In the genomic region with DNA sequence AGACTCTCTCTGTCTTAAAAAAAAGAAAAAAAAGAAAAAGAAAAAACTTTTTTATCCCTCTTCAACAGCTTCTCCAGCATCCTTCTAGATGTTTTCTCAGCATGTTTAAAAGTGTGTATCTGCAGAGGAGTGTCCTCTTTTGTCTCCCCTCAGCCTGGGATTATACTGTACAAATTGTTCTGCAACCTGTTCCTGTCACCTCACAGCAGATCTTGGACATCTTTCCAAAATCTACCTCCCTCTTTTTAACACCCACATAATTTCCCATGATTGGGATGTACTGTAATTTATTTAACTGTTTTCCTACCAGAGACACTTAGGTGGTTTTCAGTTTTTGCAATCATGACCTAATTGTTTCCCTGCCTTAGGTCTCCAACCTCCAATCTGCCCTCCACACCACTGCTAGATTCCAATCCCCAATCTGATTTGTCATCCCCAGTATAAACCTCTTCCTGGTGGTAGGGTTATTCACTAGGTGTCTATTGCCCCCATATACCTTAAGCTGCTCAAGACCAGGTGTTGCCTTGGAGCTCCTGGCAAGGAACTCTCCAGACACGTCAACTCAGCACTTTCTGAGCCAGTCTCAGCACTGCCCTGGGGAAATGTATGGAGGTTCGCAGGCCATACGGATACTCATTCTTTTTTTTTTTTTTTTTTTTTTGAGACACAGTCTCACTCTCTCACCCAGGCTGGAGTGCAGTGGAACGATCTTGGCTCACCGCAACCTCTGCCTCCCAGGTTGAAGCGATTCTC, we compare ENCODE assay signal across 9 cellular contexts. TPM values are rescaled to one million over a fixed set of nuclear protein-coding genes. Genes with fewer than 3 reads are reported as not detected.
DNase-seq lines count a peak whose midpoint lies in the region; ATAC-seq and TF ChIP-seq lines count a peak whose summit lies in the region.
"Had no signal": no experiment of that assay in that cellular context is flagged by ENCODE, and none has a peak within 500 bp of the region (broad histone marks: within the 10 kb centered on the region; RNA-seq: fewer than 3 reads in every experiment).

No MANE protein-coding gene starts in this region.

- H3K4me3 ChIP-seq in BLaER1 (no peak overlapping the region), Panc1 (ENCODE audit: low read depth in 2 of 2, low read length in 2 of 2) (no peak overlapping the region), ovary (no peak overlapping the region)

- POLR2A ChIA-PET in Panc1 (lab: Charles Lee) = interaction anchor here (0.6 to 0.7 kb wide), 3 partner anchors 64 to 1708 kb away, joined by 3 to 14 read pairs (median 3); no protein-coding TSS in a partner anchor

- H3K27me3 ChIP-seq in BLaER1 (no peaks in the 10 kb centered on the region), Panc1 (ENCODE audit: control insufficient read depth, insufficient read depth, low read length) (no peaks in the 10 kb centered on the region), ovary (no peaks in the 10 kb centered on the region)

- H3K36me3 ChIP-seq in BLaER1 (no peaks in the 10 kb centered on the region), Panc1 (ENCODE audit: control insufficient read depth, insufficient read depth, low read length) (no peaks in the 10 kb centered on the region), ovary (no peaks in the 10 kb centered on the region)

- TF ChIP-seq CTCF in Panc1 (IDR thresholded peaks at IDR 0.05) = no peak
- TF ChIP-seq CTCF in ovary (IDR thresholded peaks at IDR 0.05) = no peak

- H3K9me3 ChIP-seq in BLaER1 (no peaks in the 10 kb centered on the region), Panc1 (ENCODE audit: control insufficient read depth, insufficient read depth, low read depth, low read length) (no peaks in the 10 kb centered on the region), ovary (no peaks in the 10 kb centered on the region)

- CTCF ChIA-PET in Panc1 (lab: Charles Lee) = interaction anchor here (0.6 to 1.0 kb wide), 3 partner anchors 35 to 216 kb away, joined by 3 to 6 read pairs (median 3); no protein-coding TSS in a partner anchor

- H3K4me2 ChIP-seq in BLaER1 = peak overlapping the region; percentile 89

- H3K27ac ChIP-seq in BLaER1 (peak overlapping the region; percentile 16; the same call in 1 of the 2 replicates), Panc1 (ENCODE audit: low read length) (peak overlapping the region; percentile 92; the same call in 1 of the 2 replicates), cingulate gyrus (ENCODE audit: low read depth, low read length) (peak overlapping the region; percentile 99), ovary (peak overlapping the region; percentile 82 to 95)

- ATAC-seq in Panc1 (no peak), HG02885 (IDR thresholded peaks at IDR 0.05; ENCODE audit: poor library complexity, unreplicated experiment) (no peak), HG03354 (IDR thresholded peaks at IDR 0.05; ENCODE audit: poor library complexity, severe bottlenecking, unreplicated experiment) (no peak)

- no TSS peak for BruUV-seq in Panc1 (replicated peaks; lab: Mats Ljungman, UMichigan)

- H3K9ac ChIP-seq in BLaER1 = no peak overlapping the region

- in situ Hi-C loops in Panc1 (cut with HindIII; ENCODE audit: low pct_unique_long_range_greater_than_20kb, low sequenced_read_pairs) = no loop called here

- intact Hi-C loops in Panc1 (cut with micrococcal nuclease; ENCODE audit: unreplicated experiment) (no loop called here), ovary (cut with DNase I) (loop anchor here in 1 of 4 donors (2.0 to 5.0 kb wide), 2 partner anchors 34 to 55 kb away; no protein-coding TSS in a partner anchor)

- DNase-seq in Panc1 (ENCODE audit: low read depth, low spot score) (no peak), ovary (no peak), globus pallidus (ENCODE audit: low spot score) (no peak), NCI-H524 treated with DMSO at 0.1 percent for 48 hours (lab: John Stamatoyannopoulos, UW) (no peak)
- DNase-seq: activated CD4-positive, alpha-beta T cell treated with anti-CD3 and anti-CD28 coated beads for 48 hours had no signal

- 89 to 93% (median 92%) methylated on average over 6 of the region's 6 CpGs for WGBS in ovary, 3 donors

- TF ChIP-seq POLR2A in ovary (IDR thresholded peaks at IDR 0.05) = no peak

- H3K4me1 ChIP-seq in BLaER1 (peaks cover 98% of the 10 kb centered on the region), Panc1 (ENCODE audit: control insufficient read depth, insufficient read depth, low read length) (peaks cover 34% of the 10 kb centered on the region), ovary (ENCODE audit: insufficient read depth) (peaks cover 42% of the 10 kb centered on the region)

- TF ChIP-seq EP300 in ovary (IDR thresholded peaks at IDR 0.05) = no peak

- no peaks in the 10 kb centered on the region for H4K20me1 ChIP-seq in BLaER1

RNA-seq across cellular contexts. Expression of gene DDIT4, which starts 17.6 kb away (rescaled TPM):
- total RNA-seq in Panc1 (2021; ENCODE audit: unreplicated experiment) (157 TPM), ovary (1,000 to 10,000 TPM in 2 of 7 donors, 100 to 1,000 TPM in 5; 229 to 1,952 (median 524) TPM)
- 344 TPM for polyA plus RNA-seq in Panc1 (2012; ENCODE audit: insufficient read length)
- 100 to 1,000 TPM in 1 of 2 donors, 10 to 100 TPM in 1; 46.6 to 529 TPM for polyA plus RNA-seq in ovary

RNA-seq across cellular contexts. Expression of gene ASCC1, which starts 40.1 kb away (rescaled TPM):
- 114 TPM for total RNA-seq in Panc1 (2021; ENCODE audit: unreplicated experiment)
- polyA plus RNA-seq in Panc1 (2012; ENCODE audit: insufficient read length) = 72.9 TPM
- 10 to 100 TPM; 21.6 to 53.5 (median 31.1) TPM for total RNA-seq in ovary
- polyA plus RNA-seq in ovary = 10 to 100 TPM; 22.5 to 53.9 TPM

RNA-seq across cellular contexts. Expression of gene ANAPC16, which starts 40.3 kb away (rescaled TPM):
- total RNA-seq in Panc1 (2021; ENCODE audit: unreplicated experiment) = 110 TPM
- 77.2 TPM for polyA plus RNA-seq in Panc1 (2012; ENCODE audit: insufficient read length)
- 100 to 1,000 TPM in 5 of 7 donors, 10 to 100 TPM in 2; 71.6 to 136 (median 112) TPM for total RNA-seq in ovary
- polyA plus RNA-seq in ovary = 100 to 1,000 TPM; 154 to 160 TPM

Comparison
In these comparisons a context has a peak if more than half of its experiments do, and no peak if none do; other contexts are left out.
1. H3K27ac ChIP-seq: peak in every context shown above with its lines; median percentile 99 in cingulate gyrus; 92 in Panc1; 88 in ovary; 16 in BLaER1.